1 cellular context compared by ENCODE assay signal in genomic region chr2:180979086-180979934, GRCh38.
TF ChIP-seq lines count a peak whose summit lies in the region.

No MANE protein-coding gene starts in this region.

TF ChIP-seq in WTC11, 78 proteins besides CTCF, POLR2A, EP300 and RAD21 (continued from another document):
- TF ChIP-seq, protein P1, sequence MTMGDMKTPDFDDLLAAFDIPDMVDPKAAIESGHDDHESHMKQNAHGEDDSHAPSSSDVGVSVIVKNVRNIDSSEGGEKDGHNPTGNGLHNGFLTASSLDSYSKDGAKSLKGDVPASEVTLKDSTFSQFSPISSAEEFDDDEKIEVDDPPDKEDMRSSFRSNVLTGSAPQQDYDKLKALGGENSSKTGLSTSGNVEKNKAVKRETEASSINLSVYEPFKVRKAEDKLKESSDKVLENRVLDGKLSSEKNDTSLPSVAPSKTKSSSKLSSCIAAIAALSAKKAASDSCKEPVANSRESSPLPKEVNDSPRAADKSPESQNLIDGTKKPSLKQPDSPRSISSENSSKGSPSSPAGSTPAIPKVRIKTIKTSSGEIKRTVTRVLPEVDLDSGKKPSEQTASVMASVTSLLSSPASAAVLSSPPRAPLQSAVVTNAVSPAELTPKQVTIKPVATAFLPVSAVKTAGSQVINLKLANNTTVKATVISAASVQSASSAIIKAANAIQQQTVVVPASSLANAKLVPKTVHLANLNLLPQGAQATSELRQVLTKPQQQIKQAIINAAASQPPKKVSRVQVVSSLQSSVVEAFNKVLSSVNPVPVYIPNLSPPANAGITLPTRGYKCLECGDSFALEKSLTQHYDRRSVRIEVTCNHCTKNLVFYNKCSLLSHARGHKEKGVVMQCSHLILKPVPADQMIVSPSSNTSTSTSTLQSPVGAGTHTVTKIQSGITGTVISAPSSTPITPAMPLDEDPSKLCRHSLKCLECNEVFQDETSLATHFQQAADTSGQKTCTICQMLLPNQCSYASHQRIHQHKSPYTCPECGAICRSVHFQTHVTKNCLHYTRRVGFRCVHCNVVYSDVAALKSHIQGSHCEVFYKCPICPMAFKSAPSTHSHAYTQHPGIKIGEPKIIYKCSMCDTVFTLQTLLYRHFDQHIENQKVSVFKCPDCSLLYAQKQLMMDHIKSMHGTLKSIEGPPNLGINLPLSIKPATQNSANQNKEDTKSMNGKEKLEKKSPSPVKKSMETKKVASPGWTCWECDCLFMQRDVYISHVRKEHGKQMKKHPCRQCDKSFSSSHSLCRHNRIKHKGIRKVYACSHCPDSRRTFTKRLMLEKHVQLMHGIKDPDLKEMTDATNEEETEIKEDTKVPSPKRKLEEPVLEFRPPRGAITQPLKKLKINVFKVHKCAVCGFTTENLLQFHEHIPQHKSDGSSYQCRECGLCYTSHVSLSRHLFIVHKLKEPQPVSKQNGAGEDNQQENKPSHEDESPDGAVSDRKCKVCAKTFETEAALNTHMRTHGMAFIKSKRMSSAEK (CRISPR knock-in tag; IDR thresholded peaks at IDR 0.05; ENCODE audit: borderline replicate concordance), result no peak
- TF ChIP-seq, protein P2, sequence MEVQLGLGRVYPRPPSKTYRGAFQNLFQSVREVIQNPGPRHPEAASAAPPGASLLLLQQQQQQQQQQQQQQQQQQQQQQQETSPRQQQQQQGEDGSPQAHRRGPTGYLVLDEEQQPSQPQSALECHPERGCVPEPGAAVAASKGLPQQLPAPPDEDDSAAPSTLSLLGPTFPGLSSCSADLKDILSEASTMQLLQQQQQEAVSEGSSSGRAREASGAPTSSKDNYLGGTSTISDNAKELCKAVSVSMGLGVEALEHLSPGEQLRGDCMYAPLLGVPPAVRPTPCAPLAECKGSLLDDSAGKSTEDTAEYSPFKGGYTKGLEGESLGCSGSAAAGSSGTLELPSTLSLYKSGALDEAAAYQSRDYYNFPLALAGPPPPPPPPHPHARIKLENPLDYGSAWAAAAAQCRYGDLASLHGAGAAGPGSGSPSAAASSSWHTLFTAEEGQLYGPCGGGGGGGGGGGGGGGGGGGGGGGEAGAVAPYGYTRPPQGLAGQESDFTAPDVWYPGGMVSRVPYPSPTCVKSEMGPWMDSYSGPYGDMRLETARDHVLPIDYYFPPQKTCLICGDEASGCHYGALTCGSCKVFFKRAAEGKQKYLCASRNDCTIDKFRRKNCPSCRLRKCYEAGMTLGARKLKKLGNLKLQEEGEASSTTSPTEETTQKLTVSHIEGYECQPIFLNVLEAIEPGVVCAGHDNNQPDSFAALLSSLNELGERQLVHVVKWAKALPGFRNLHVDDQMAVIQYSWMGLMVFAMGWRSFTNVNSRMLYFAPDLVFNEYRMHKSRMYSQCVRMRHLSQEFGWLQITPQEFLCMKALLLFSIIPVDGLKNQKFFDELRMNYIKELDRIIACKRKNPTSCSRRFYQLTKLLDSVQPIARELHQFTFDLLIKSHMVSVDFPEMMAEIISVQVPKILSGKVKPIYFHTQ (CRISPR knock-in tag; IDR thresholded peaks at IDR 0.05), result no peak
- TF ChIP-seq EMX1 (CRISPR knock-in tag; IDR thresholded peaks at IDR 0.05), result no peak
- TF ChIP-seq, protein P3, sequence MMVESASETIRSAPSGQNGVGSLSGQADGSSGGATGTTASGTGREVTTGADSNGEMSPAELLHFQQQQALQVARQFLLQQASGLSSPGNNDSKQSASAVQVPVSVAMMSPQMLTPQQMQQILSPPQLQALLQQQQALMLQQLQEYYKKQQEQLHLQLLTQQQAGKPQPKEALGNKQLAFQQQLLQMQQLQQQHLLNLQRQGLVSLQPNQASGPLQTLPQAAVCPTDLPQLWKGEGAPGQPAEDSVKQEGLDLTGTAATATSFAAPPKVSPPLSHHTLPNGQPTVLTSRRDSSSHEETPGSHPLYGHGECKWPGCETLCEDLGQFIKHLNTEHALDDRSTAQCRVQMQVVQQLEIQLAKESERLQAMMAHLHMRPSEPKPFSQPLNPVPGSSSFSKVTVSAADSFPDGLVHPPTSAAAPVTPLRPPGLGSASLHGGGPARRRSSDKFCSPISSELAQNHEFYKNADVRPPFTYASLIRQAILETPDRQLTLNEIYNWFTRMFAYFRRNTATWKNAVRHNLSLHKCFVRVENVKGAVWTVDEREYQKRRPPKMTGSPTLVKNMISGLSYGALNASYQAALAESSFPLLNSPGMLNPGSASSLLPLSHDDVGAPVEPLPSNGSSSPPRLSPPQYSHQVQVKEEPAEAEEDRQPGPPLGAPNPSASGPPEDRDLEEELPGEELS (CRISPR knock-in tag; IDR thresholded peaks at IDR 0.05), result no peak
